ENCODE assay signal across 24 cellular contexts in genomic region chr11:68804786-68805185, GRCh38. TPM values are rescaled to one million over a fixed set of nuclear protein-coding genes. Genes with fewer than 3 reads are reported as not detected.
DNase-seq lines count a peak whose midpoint lies in the region; ATAC-seq, FAIRE-seq and TF ChIP-seq lines count a peak whose summit lies in the region.
"Had no signal": no experiment of that assay in that cellular context is flagged by ENCODE, and none has a peak within 500 bp of the region (broad histone marks: within the 10 kb centered on the region; RNA-seq: fewer than 3 reads in every experiment).

No MANE protein-coding gene starts in this region.

- H3K14ac ChIP-seq in neuronal stem cell (ENCODE audit: low read length) = peak overlapping the region; percentile 90

- DNase-seq in NAMALWA (ENCODE audit: low spot score) = peak; percentile 41
- no peak for DNase-seq in K562 (ENCODE audit: extremely low read depth in 1 of 4, low spot score in 3 of 4)
- DNase-seq in neuronal stem cell (ENCODE audit: low spot score) = no peak
- DNase-seq in RPMI8226 = no peak
- DNase-seq in MM.1S = no peak
- DNase-seq: Calu3; CD8-positive, alpha-beta T cell; GOT3; HFFc6; IMR-90; Karpas-422; NCI-H1092; NCI-H1436 treated with DMSO at 0.1 percent for 48 hours; NCI-H2029; NCI-H446; NCI-H526 treated with DMSO at 0.1 percent for 48 hours; OCI-M1; SIG-M5 had no signal

- no peaks in the 10 kb centered on the region for H3K9me2 ChIP-seq in MM.1S (replicated peaks; ENCODE audit: insufficient read depth, low read length)

- WGBS in K562 (ENCODE audit: insufficient coverage, low coverage, missing lambda C conversion rate) = 57% methylated on average over 3 of the region's 3 CpGs
- no CpG with 5 or more reads among the region's 3 CpGs for WGBS in neuronal stem cell (ENCODE audit: extremely low coverage in 2 of 2, insufficient read length in 2 of 2, insufficient replicate concordance in 1 of 2), 2 donors

- H3K79me1 ChIP-seq in neuronal stem cell (ENCODE audit: low read depth, low read length) = no peaks in the 10 kb centered on the region

- CTCF ChIA-PET in K562 (lab: Yijun Ruan, JAX; ENCODE audit: low intra/inter-chr PET ratio) = no interaction called here

- H3K9ac ChIP-seq in K562 (ENCODE audit: insufficient read depth in 1 of 2, low read depth in 2 of 2, low read length in 2 of 2) (no peak overlapping the region; a peak in 1 of 4 replicates), neuronal stem cell (ENCODE audit: low read depth, low read length, poor library complexity) (no peak overlapping the region), MM.1S (ENCODE audit: low read length) (no peak overlapping the region)
- H3K9ac ChIP-seq: BLaER1 treated with 17β-estradiol and CSF1 and Interleukin-3, amounts not matched to agents 10 nM and 100 nM had no signal

- peak overlapping the region; percentile 32 for H2AK5ac ChIP-seq in neuronal stem cell (ENCODE audit: low read depth, low read length)

- H3K4me1 ChIP-seq in K562 (replicated peaks in 1 of 2; ENCODE audit: control insufficient read depth in 2 of 2, insufficient read depth in 2 of 2, low read length in 2 of 2) = peaks cover 0 to 8% of the 10 kb centered on the region in 2 experiments; a peak in 2 of 5 replicates
- peaks cover 2 to 6% of the 10 kb centered on the region in 2 donors for H3K4me1 ChIP-seq in neuronal stem cell (ENCODE audit: control insufficient read depth in 2 of 2, insufficient read depth in 1 of 2, low read depth in 1 of 2, low read length in 2 of 2)
- H3K4me1 ChIP-seq in MM.1S (ENCODE audit: low read length) = no peaks in the 10 kb centered on the region

- H3K27me3 ChIP-seq in K562 (ENCODE audit: control insufficient read depth in 2 of 2, insufficient read depth in 2 of 2, low read length in 2 of 2) (no peaks in the 10 kb centered on the region), neuronal stem cell (ENCODE audit: control insufficient read depth in 3 of 3, insufficient read depth in 3 of 3, low read depth in 1 of 3, low read length in 3 of 3) (no peaks in the 10 kb centered on the region), MM.1S (replicated peaks; ENCODE audit: insufficient read depth, low read length) (no peaks in the 10 kb centered on the region)
- H3K27me3 ChIP-seq: BLaER1 treated with 17β-estradiol and CSF1 and Interleukin-3, amounts not matched to agents 10 nM and 100 nM had no signal

- no peak for FAIRE-seq in K562 (lab: Jason Lieb, UNC)
- FAIRE-seq: GM12891, GM18507 had no signal

- H4K8ac ChIP-seq in neuronal stem cell (ENCODE audit: low read depth, low read length) = no peak overlapping the region

- H3K36me3 ChIP-seq in K562 (ENCODE audit: control insufficient read depth, insufficient read depth, low read length) (peaks cover 14% of the 10 kb centered on the region; the same call in 1 of the 3 replicates), neuronal stem cell (replicated peaks in 1 of 2; ENCODE audit: control insufficient read depth in 2 of 2, insufficient read depth in 2 of 2, low read length in 2 of 2) (no peaks in the 10 kb centered on the region), MM.1S (replicated peaks; ENCODE audit: insufficient read depth, low read length) (no peaks in the 10 kb centered on the region)

- H3K4me3 ChIP-seq in K562 (no peak overlapping the region), neuronal stem cell (ENCODE audit: low read length in 2 of 2) (no peak overlapping the region), MM.1S (ENCODE audit: low read length) (no peak overlapping the region)
- H3K4me3 ChIP-seq: BLaER1 treated with 17β-estradiol and CSF1 and Interleukin-3, amounts not matched to agents 10 nM and 100 nM had no signal

- no peak overlapping the region for H3K23ac ChIP-seq in neuronal stem cell (ENCODE audit: low read depth, low read length, poor library complexity)

- no peak overlapping the region for H2BK5ac ChIP-seq in neuronal stem cell (ENCODE audit: low read length)

- H3F3A ChIP-seq in MM.1S (ENCODE audit: insufficient read depth, low read length) = no peaks in the 10 kb centered on the region

- POLR2A ChIA-PET in K562 (lab: Yijun Ruan, JAX) = no interaction called here

- H2BK15ac ChIP-seq in neuronal stem cell (ENCODE audit: low read length) = no peak overlapping the region

- H3K18ac ChIP-seq in neuronal stem cell (ENCODE audit: low read length) = peak overlapping the region; percentile 80

- H4K20me1 ChIP-seq in K562 (replicated peaks; ENCODE audit: control insufficient read depth, insufficient read depth, low read length) = no peaks in the 10 kb centered on the region
- no peaks in the 10 kb centered on the region for H4K20me1 ChIP-seq in MM.1S (ENCODE audit: insufficient read depth, low read length)

- no peaks in the 10 kb centered on the region for H3K9me1 ChIP-seq in K562 (ENCODE audit: control insufficient read depth, insufficient read depth, low read length)

- no peak overlapping the region for H2AFZ ChIP-seq in K562 (ENCODE audit: low read depth, low read length)
- H2AFZ ChIP-seq in neuronal stem cell (ENCODE audit: low read length) = no peak overlapping the region
- no peak overlapping the region for H2AFZ ChIP-seq in MM.1S (ENCODE audit: low read length)

- no peaks in the 10 kb centered on the region for H3K9me3 ChIP-seq in K562 (replicated peaks; ENCODE audit: control insufficient read depth, insufficient read depth, low read depth, low read length)
- H3K9me3 ChIP-seq in neuronal stem cell (replicated peaks in 1 of 2; ENCODE audit: control insufficient read depth in 2 of 2, insufficient read depth in 1 of 2, low read depth in 1 of 2, low read length in 2 of 2) = no peaks in the 10 kb centered on the region
- no peaks in the 10 kb centered on the region for H3K9me3 ChIP-seq in MM.1S (replicated peaks; ENCODE audit: insufficient read depth, low read length)
- H3K9me3 ChIP-seq: BLaER1 treated with 17β-estradiol and CSF1 and Interleukin-3, amounts not matched to agents 10 nM and 100 nM had no signal

- no peak overlapping the region for H4K91ac ChIP-seq in neuronal stem cell (ENCODE audit: low read depth, low read length, poor library complexity)

- H3K4me2 ChIP-seq in K562 (ENCODE audit: insufficient read depth, low read length) = no peak overlapping the region
- H3K4me2 ChIP-seq in neuronal stem cell (ENCODE audit: insufficient read depth, low read length, poor library complexity, severe bottlenecking) = no peak overlapping the region
- no peak overlapping the region for H3K4me2 ChIP-seq in MM.1S (ENCODE audit: low read depth, low read length)
- H3K4me2 ChIP-seq: BLaER1 treated with 17β-estradiol and CSF1 and Interleukin-3, amounts not matched to agents 10 nM and 100 nM had no signal

- TF ChIP-seq EP300 in K562 (IDR thresholded peaks at IDR 0.05; ENCODE audit: low read length) = no peak

- H3K27ac ChIP-seq in K562 (ENCODE audit: extremely low read depth, low read depth, low read length) = no peak overlapping the region
- no peak overlapping the region for H3K27ac ChIP-seq in neuronal stem cell (replicated peaks; ENCODE audit: low read length)
- no peak overlapping the region for H3K27ac ChIP-seq in MM.1S (ENCODE audit: low read length)
- H3K27ac ChIP-seq: BLaER1 treated with 17β-estradiol and CSF1 and Interleukin-3, amounts not matched to agents 10 nM and 100 nM; HL-60 had no signal

- no TSS peak for BruUV-seq in K562 (replicated peaks; lab: Mats Ljungman, UMichigan)

- in situ Hi-C loops in K562 (cut with MboI) = no loop called here

- TF ChIP-seq POLR2A in K562 (conservative IDR thresholded peaks at IDR 0.05) (no peak), GM18505 (IDR thresholded peaks at IDR 0.05; ENCODE audit: borderline replicate concordance, extremely low read depth, insufficient read depth, insufficient read length) (no peak)

- intact Hi-C loops in K562 (cut with micrococcal nuclease) = no loop called here

- no peak overlapping the region for H2BK120ac ChIP-seq in neuronal stem cell (ENCODE audit: low read depth, low read length)

- TF ChIP-seq CTCF in GM12872 (IDR thresholded peaks at IDR 0.05; ENCODE audit: insufficient read depth, low read depth, low read length) (peak; percentile 51), K562 (IDR thresholded peaks at IDR 0.05 in 2 of 3, conservative IDR thresholded peaks at IDR 0.05 in 1 of 3; ENCODE audit: insufficient read depth in 2 of 3, low read depth in 1 of 3, low read length in 3 of 3) (peak in 2 of 3 experiments; percentile 15 to 28; a peak in 1 of 6 replicates), MM.1S (IDR thresholded peaks at IDR 0.05; ENCODE audit: low read length) (no peak)

- H3K4ac ChIP-seq in neuronal stem cell (ENCODE audit: low read length) = no peak overlapping the region

- TF ChIP-seq RAD21 in K562 (CRISPR knock-in tag; conservative IDR thresholded peaks at IDR 0.05 in 1 of 2, IDR thresholded peaks at IDR 0.05 in 1 of 2) = no peak

- peak overlapping the region; percentile 58 for H2BK12ac ChIP-seq in neuronal stem cell (ENCODE audit: low read length)

- ATAC-seq in K562 (peak; percentile 63; the same call in 2 of the 3 replicates), GM18505 (IDR thresholded peaks at IDR 0.05; ENCODE audit: unreplicated experiment) (no peak)
- ATAC-seq: CD8-positive, alpha-beta T cell had no signal

- no peaks in the 10 kb centered on the region for H3K79me2 ChIP-seq in K562 (ENCODE audit: control insufficient read depth, insufficient read depth, low read length)
- no peaks in the 10 kb centered on the region for H3K79me2 ChIP-seq in MM.1S (ENCODE audit: low read length)

RNA-seq across cellular contexts. Expression of gene CPT1A, which starts 36.9 kb away (rescaled TPM):
- 27.6 and 42.4 TPM in 2 replicates for total RNA-seq in K562 (2011; cell fraction: chromatin; rRNA removed; ENCODE audit: low replicate concordance)
- 32.0 and 35.1 TPM in 2 replicates for total RNA-seq in K562 (2011; cell fraction: nucleolus; rRNA removed)
- 40.3 and 44.9 TPM in 2 replicates for total RNA-seq in K562 (2011; cell fraction: nucleoplasm; rRNA removed)
- total RNA-seq in K562 (2014; rRNA removed) (12.1 and 12.3 TPM in 2 replicates), K562 (2014; rRNA removed; fragmentation: Illumina TruSeq; extraction: Trizol) (12.3 and 13.0 TPM in 2 replicates), K562 (2015; rRNA removed; fragmentation: Illumina TruSeq; extraction: Trizol) (15.7 and 16.1 TPM in 2 replicates), K562 (2021) (29.1 and 30.9 TPM in 2 replicates)
- polyA plus RNA-seq in K562 (2011; rRNA removed) (3.6 and 4.8 TPM in 2 replicates), K562 (2014; fragmentation: Illumina TruSeq; extraction: Trizol) (17.9 and 19.0 TPM in 2 replicates), K562 (2014; fragmentation: Nextera tagmentation; extraction: Ambion mirVana) (1 to 10 TPM; 2.6 to 3.0 TPM), K562 (2014; rRNA removed) (9.6 and 10.6 TPM in 2 replicates)
- 4.1 and 5.2 TPM in 2 replicates for polyA plus RNA-seq in K562 (2011; cell fraction: cytosol; rRNA removed)
- 7.6 and 13.2 TPM in 2 replicates for polyA plus RNA-seq in K562 (2011; cell fraction: nucleus; rRNA removed)
- polyA plus RNA-seq in K562 (2012) = 16.6 and 17.9 TPM in 2 replicates
- 8.5 and 13.9 TPM in 2 replicates for polyA minus RNA-seq in K562 (2011; rRNA and poly(A)+ RNA removed)
- polyA minus RNA-seq in K562 (2011; cell fraction: cytosol; rRNA and poly(A)+ RNA removed) = 16.5 and 22.4 TPM in 2 replicates
- 4.4 and 5.4 TPM in 2 replicates for polyA minus RNA-seq in K562 (2011; cell fraction: nucleus; rRNA and poly(A)+ RNA removed)
- polyA plus RNA-seq in neuronal stem cell (2013, experiment 1 of 2) = 0.84 TPM
- polyA plus RNA-seq in neuronal stem cell (2013, experiment 2 of 2) = 0.93 TPM

RNA-seq across cellular contexts. Expression of gene TESMIN, which starts 53.5 kb away (rescaled TPM):
- 17.7 and 23.8 TPM in 2 replicates for total RNA-seq in K562 (2011; cell fraction: chromatin; rRNA removed; ENCODE audit: low replicate concordance)
- total RNA-seq in K562 (2011; cell fraction: nucleolus; rRNA removed) = 15.5 and 16.8 TPM in 2 replicates
- 16.2 and 30.6 TPM in 2 replicates for total RNA-seq in K562 (2011; cell fraction: nucleoplasm; rRNA removed)
- total RNA-seq in K562 (2014; rRNA removed) = 32.1 and 36.3 TPM in 2 replicates
- 12.2 and 16.9 TPM in 2 replicates for total RNA-seq in K562 (2014; rRNA removed; fragmentation: Illumina TruSeq; extraction: Trizol)
- total RNA-seq in K562 (2015; rRNA removed; fragmentation: Illumina TruSeq; extraction: Trizol) = 13.6 and 14.9 TPM in 2 replicates
- total RNA-seq in K562 (2021) = 43.3 and 50.5 TPM in 2 replicates
- 15.0 and 18.2 TPM in 2 replicates for polyA plus RNA-seq in K562 (2011; rRNA removed)
- polyA plus RNA-seq in K562 (2011; cell fraction: cytosol; rRNA removed) = 14.0 and 22.0 TPM in 2 replicates
- polyA plus RNA-seq in K562 (2011; cell fraction: nucleus; rRNA removed) = 27.6 and 38.7 TPM in 2 replicates
- polyA plus RNA-seq in K562 (2012) = 25.8 and 41.1 TPM in 2 replicates
- 12.5 and 15.4 TPM in 2 replicates for polyA plus RNA-seq in K562 (2014; fragmentation: Illumina TruSeq; extraction: Trizol)
- polyA plus RNA-seq in K562 (2014; fragmentation: Nextera tagmentation; extraction: Ambion mirVana) = 10 to 100 TPM in 1 of 2 experiments, 1 to 10 TPM in 1; 8.9 to 13.8 TPM
- 27.4 and 31.2 TPM in 2 replicates for polyA plus RNA-seq in K562 (2014; rRNA removed)
- polyA minus RNA-seq in K562 (2011; rRNA and poly(A)+ RNA removed) = 6.2 and 6.4 TPM in 2 replicates
- polyA minus RNA-seq in K562 (2011; cell fraction: cytosol; rRNA and poly(A)+ RNA removed) = 11.1 and 15.8 TPM in 2 replicates
- 8.2 and 10.7 TPM in 2 replicates for polyA minus RNA-seq in K562 (2011; cell fraction: nucleus; rRNA and poly(A)+ RNA removed)
- 6.3 TPM for polyA plus RNA-seq in neuronal stem cell (2013, experiment 1 of 2)
- 5.6 TPM for polyA plus RNA-seq in neuronal stem cell (2013, experiment 2 of 2)
